8 cellular contexts compared by ENCODE assay signal in genomic region chr2:20998972-20999905, GRCh38. TPM values are rescaled to one million over a fixed set of nuclear protein-coding genes. Genes with fewer than 3 reads are reported as not detected.
"Had no signal": no experiment of that assay in that cellular context is flagged by ENCODE, and none has a peak within 500 bp of the region (broad histone marks: within the 10 kb centered on the region; RNA-seq: fewer than 3 reads in every experiment).

No MANE protein-coding gene starts in this region.

- H3K4me3 Mint-ChIP-seq: GM23338, HFFc6, IgD-negative memory B cell had no signal

- H3K4me3 ChIP-seq: GM23338, HAP-1 had no signal

- H3K4me1 ChIP-seq: HAP-1 had no signal

- H3K4me1 Mint-ChIP-seq: GM23338, IgD-negative memory B cell had no signal

- H3K36me3 ChIP-seq: HAP-1 had no signal

- H3K36me3 Mint-ChIP-seq: IgD-negative memory B cell had no signal

- H3K27ac Mint-ChIP-seq: GM23338, HFFc6, IgD-negative memory B cell had no signal

- H3K9me3 ChIP-seq: HAP-1 had no signal

- DNase-seq: H7, HFFc6 had no signal

- H3K4me2 ChIP-seq: GM23338 had no signal

- H2AFZ ChIP-seq: GM23338 had no signal

- H3K9me3 Mint-ChIP-seq: GM23338, IgD-negative memory B cell had no signal

- ATAC-seq: GM23338, HCT116 had no signal

RNA-seq across cellular contexts. Expression of gene APOB, which starts 44.6 kb away (rescaled TPM):
- total RNA-seq: H4, HFFc6, HT-29 had no signal
- polyA plus RNA-seq: IgD-negative memory B cell had no signal
